21 cellular contexts compared by ENCODE assay signal in genomic region chr10:52064084-52064845, GRCh38.
"Had no signal": no experiment of that assay in that cellular context is flagged by ENCODE, and none has a peak within 500 bp of the region (broad histone marks: within the 10 kb centered on the region; RNA-seq: fewer than 3 reads in every experiment).

No MANE protein-coding gene starts in this region.

- H3K4me3 Mint-ChIP-seq: activated CD4-positive, alpha-beta memory T cell treated with anti-CD3 and anti-CD28 coated beads for 36 hours; activated naive CD8-positive, alpha-beta T cell treated with anti-CD3 and anti-CD28 coated beads, Interleukin-2, amount 10 ng/mL, durations not matched to agents 7 days and 5 days; activated T-helper 17 cell treated with anti-CD3 and anti-CD28 coated beads, Interleukin-2, amount 50 U/mL, for 72 hours; central memory CD8-positive, alpha-beta T cell; endodermal cell; naive thymus-derived CD4-positive, alpha-beta T cell; stimulated activated naive CD8-positive, alpha-beta T cell treated with anti-CD3 and anti-CD28 coated beads, Interleukin-15, Interleukin-2, amounts not matched to agents 100 ng/mL and 50 ng/mL, for 24 hours had no signal

- H3K27me3 Mint-ChIP-seq: activated CD4-positive, alpha-beta memory T cell treated with anti-CD3 and anti-CD28 coated beads for 36 hours; activated naive CD8-positive, alpha-beta T cell treated with anti-CD3 and anti-CD28 coated beads, Interleukin-2, amount 10 ng/mL, durations not matched to agents 7 days and 5 days; activated T-helper 17 cell treated with anti-CD3 and anti-CD28 coated beads, Interleukin-2, amount 50 U/mL, for 72 hours; central memory CD8-positive, alpha-beta T cell; naive thymus-derived CD4-positive, alpha-beta T cell; stimulated activated naive CD8-positive, alpha-beta T cell treated with anti-CD3 and anti-CD28 coated beads, Interleukin-15, Interleukin-2, amounts not matched to agents 100 ng/mL and 50 ng/mL, for 24 hours had no signal

- H3K9me3 Mint-ChIP-seq: activated CD4-positive, alpha-beta memory T cell treated with anti-CD3 and anti-CD28 coated beads for 36 hours; activated T-helper 17 cell treated with anti-CD3 and anti-CD28 coated beads, Interleukin-2, amount 50 U/mL, for 72 hours; endodermal cell had no signal

- DNase-seq: activated CD4-positive, alpha-beta memory T cell treated with anti-CD3 and anti-CD28 coated beads for 36 hours; activated naive CD4-positive, alpha-beta T cell; activated naive CD8-positive, alpha-beta T cell treated with anti-CD3 and anti-CD28 coated beads, Interleukin-2, amount 10 ng/mL, durations not matched to agents 7 days and 5 days; activated T-cell treated with anti-CD3 and anti-CD28 coated beads, Interleukin-2, amount 50 U/mL, for 1 hour; anterior cingulate cortex; brain microvascular endothelial cell; colonic mucosa; endodermal cell; foreskin fibroblast; mesendoderm; naive thymus-derived CD4-positive, alpha-beta T cell; transverse colon; WERI-Rb-1 had no signal

- H3K27ac Mint-ChIP-seq: activated CD4-positive, alpha-beta memory T cell treated with anti-CD3 and anti-CD28 coated beads for 36 hours; activated naive CD8-positive, alpha-beta T cell treated with anti-CD3 and anti-CD28 coated beads, Interleukin-2, amount 10 ng/mL, durations not matched to agents 7 days and 5 days; activated T-helper 17 cell treated with anti-CD3 and anti-CD28 coated beads, Interleukin-2, amount 50 U/mL, for 72 hours; endodermal cell; naive thymus-derived CD4-positive, alpha-beta T cell; stimulated activated naive CD8-positive, alpha-beta T cell treated with anti-CD3 and anti-CD28 coated beads, Interleukin-15, Interleukin-2, amounts not matched to agents 100 ng/mL and 50 ng/mL, for 24 hours had no signal

- ATAC-seq: activated T-helper 17 cell treated with anti-CD3 and anti-CD28 coated beads, Interleukin-2, amount 50 U/mL, for 72 hours; left lung; naive thymus-derived CD4-positive, alpha-beta T cell; pancreas had no signal

- H3K36me3 ChIP-seq: brain microvascular endothelial cell, colonic mucosa, left lung, neutrophil, pancreas, suprapubic skin, transverse colon, WERI-Rb-1 had no signal

- H3K36me3 Mint-ChIP-seq: activated CD4-positive, alpha-beta memory T cell treated with anti-CD3 and anti-CD28 coated beads for 36 hours; activated naive CD8-positive, alpha-beta T cell treated with anti-CD3 and anti-CD28 coated beads, Interleukin-2, amount 10 ng/mL, durations not matched to agents 7 days and 5 days; naive thymus-derived CD4-positive, alpha-beta T cell had no signal

- H3K27me3 ChIP-seq: brain microvascular endothelial cell, colonic mucosa, left lung, neutrophil, pancreas, suprapubic skin, transverse colon had no signal

- H3K4me1 ChIP-seq: colonic mucosa, left lung, pancreas, suprapubic skin, transverse colon had no signal

- H3K9me3 ChIP-seq: colonic mucosa, left lung, neutrophil, pancreas, suprapubic skin, transverse colon had no signal

- H3K4me1 Mint-ChIP-seq: activated naive CD8-positive, alpha-beta T cell treated with anti-CD3 and anti-CD28 coated beads, Interleukin-2, amount 10 ng/mL, durations not matched to agents 7 days and 5 days; activated T-helper 17 cell treated with anti-CD3 and anti-CD28 coated beads, Interleukin-2, amount 50 U/mL, for 72 hours; central memory CD8-positive, alpha-beta T cell; endodermal cell; naive thymus-derived CD4-positive, alpha-beta T cell had no signal

- H3K27ac ChIP-seq: brain microvascular endothelial cell, colonic mucosa, epithelial cell of prostate, left lung, neutrophil, pancreas, suprapubic skin, transverse colon, WERI-Rb-1 had no signal

- H3K4me3 ChIP-seq: colonic mucosa, left lung, pancreas, suprapubic skin, transverse colon had no signal
